1 cellular context compared by ENCODE assay signal in the genomic region with DNA sequence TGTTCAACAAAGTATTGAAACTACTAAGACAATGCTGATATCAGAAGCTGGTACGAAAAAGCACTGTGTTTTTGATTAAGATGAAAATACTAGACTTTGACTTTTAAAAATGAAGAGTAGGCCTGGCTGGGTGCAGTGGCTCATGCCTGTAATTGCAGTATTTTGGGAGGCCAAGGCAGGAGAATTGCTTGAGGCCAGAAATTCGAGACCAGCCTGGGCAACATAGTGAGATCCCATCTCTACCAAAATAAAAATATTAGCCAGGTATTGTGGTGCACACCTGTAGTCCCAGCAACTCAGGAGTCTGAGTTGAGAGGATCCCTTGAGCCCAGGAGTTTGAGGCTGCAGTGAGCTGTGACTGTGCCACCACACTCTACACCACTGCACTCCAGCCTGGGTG.
TF ChIP-seq lines count a peak whose summit lies in the region.

No MANE protein-coding gene starts in this region.

TF ChIP-seq in H1, 55 proteins besides CTCF, POLR2A, EP300 and RAD21:
- TF ChIP-seq ATF3 (IDR thresholded peaks at IDR 0.05; ENCODE audit: insufficient read depth, low read depth, low read length) = no peak
- no peak for TF ChIP-seq CHD7 (IDR thresholded peaks at IDR 0.05; ENCODE audit: insufficient replicate concordance, low read length)
- no peak for TF ChIP-seq CREB1 (IDR thresholded peaks at IDR 0.05)
- peak; percentile 76; the same call in 1 of the 2 replicates for TF ChIP-seq KDM1A (IDR thresholded peaks at IDR 0.05; ENCODE audit: borderline replicate concordance, low read length)
